Comparison of ENCODE assay signal across 25 cellular contexts in the genomic region with DNA sequence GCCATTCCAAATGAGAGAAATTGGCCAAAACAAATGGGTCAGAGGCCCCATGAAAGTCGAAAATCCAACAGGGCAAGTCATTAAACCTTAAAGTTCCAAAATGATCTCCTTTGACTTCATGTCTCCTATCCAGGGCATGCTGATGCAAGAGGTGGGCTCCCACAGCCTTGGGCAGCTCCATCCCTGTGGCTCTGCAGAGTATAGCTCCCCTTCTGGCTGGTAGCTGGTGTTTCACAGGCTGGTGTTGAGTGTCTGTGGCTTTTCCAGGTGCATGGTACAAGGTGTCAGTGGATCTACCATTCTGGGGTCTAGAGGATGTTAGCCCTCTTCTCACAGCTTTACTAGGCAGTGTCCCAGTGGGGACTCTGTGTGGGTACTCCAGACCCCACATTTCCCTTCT.
DNase-seq lines count a peak whose midpoint lies in the region; ATAC-seq and TF ChIP-seq lines count a peak whose summit lies in the region.
"Had no signal": no experiment of that assay in that cellular context is flagged by ENCODE, and none has a peak within 500 bp of the region (broad histone marks: within the 10 kb centered on the region; RNA-seq: fewer than 3 reads in every experiment).

No MANE protein-coding gene starts in this region.

- H3K27me3 ChIP-seq in BE2C = no peaks in the 10 kb centered on the region
- H3K27me3 ChIP-seq in foreskin keratinocyte = no peaks in the 10 kb centered on the region
- H3K27me3 ChIP-seq: BLaER1 had no signal

- H3K4me3 Mint-ChIP-seq in activated T-cell treated with anti-CD3 and anti-CD28 coated beads, Interleukin-2, amount 50 U/mL, for 72 hours = no peak overlapping the region
- H3K4me3 Mint-ChIP-seq: B cell; CD14-positive monocyte; CD4-positive, alpha-beta memory T cell; CD4-positive, CD25-positive, alpha-beta regulatory T cell; CD8-positive, alpha-beta memory T cell had no signal

- no peak overlapping the region for H3K4me3 ChIP-seq in BE2C (ENCODE audit: low read depth, low read length)
- H3K4me3 ChIP-seq: A549, BLaER1, GM12878 had no signal

- peaks cover 20% of the 10 kb centered on the region for H3K27me3 Mint-ChIP-seq in activated T-cell treated with anti-CD3 and anti-CD28 coated beads, Interleukin-2, amount 50 U/mL, for 72 hours (ENCODE audit: low read depth)
- H3K27me3 Mint-ChIP-seq: B cell; CD4-positive, alpha-beta memory T cell; CD4-positive, CD25-positive, alpha-beta regulatory T cell had no signal

- no peak for DNase-seq in BE2C
- DNase-seq in foreskin keratinocyte = no peak
- peak; percentile 50 for DNase-seq in posterior vena cava (ENCODE audit: low spot score)
- no peak for DNase-seq in amygdala (lab: John Stamatoyannopoulos, UW)
- no peak for DNase-seq in activated T-cell treated with anti-CD3 and anti-CD28 coated beads, Interleukin-2, amount 50 U/mL, for 72 hours
- DNase-seq: AML-193; C1 segment of cervical spinal cord; CD4-positive, alpha-beta memory T cell; CD4-positive, CD25-positive, alpha-beta regulatory T cell; CD8-positive, alpha-beta memory T cell; COR-L47; DMS 273 treated with DMSO at 0.1 percent for 48 hours; DMS153; DMS53; DMS79; DND-41; EL; GDM1 had no signal

- no peaks in the 10 kb centered on the region for H3K9me3 ChIP-seq in BE2C
- H3K9me3 ChIP-seq: A549 had no signal

- no peaks in the 10 kb centered on the region for H3K36me3 ChIP-seq in BE2C
- H3K36me3 ChIP-seq: BLaER1 had no signal

- H3K4me1 ChIP-seq in BE2C (no peaks in the 10 kb centered on the region), foreskin keratinocyte (peaks cover 9% of the 10 kb centered on the region)
- H3K4me1 ChIP-seq: A549, BLaER1 had no signal

- TF ChIP-seq CTCF in BE2C (IDR thresholded peaks at IDR 0.05; ENCODE audit: low read depth, low read length) = 0 out of 2 replicates have a peak, but pooled peaks have one; percentile 5
- peak; percentile 9 for TF ChIP-seq CTCF in foreskin keratinocyte (conservative IDR thresholded peaks at IDR 0.05)

- peaks cover 7 to 12% of the 10 kb centered on the region in 2 donors for H3K9me3 Mint-ChIP-seq in activated T-cell treated with anti-CD3 and anti-CD28 coated beads, Interleukin-2, amount 50 U/mL, for 72 hours

- peaks cover 0 to 2% of the 10 kb centered on the region in 2 donors for H3K36me3 Mint-ChIP-seq in activated T-cell treated with anti-CD3 and anti-CD28 coated beads, Interleukin-2, amount 50 U/mL, for 72 hours (ENCODE audit: insufficient read depth in 2 of 2)
- H3K36me3 Mint-ChIP-seq: CD14-positive monocyte; CD4-positive, alpha-beta memory T cell; CD4-positive, CD25-positive, alpha-beta regulatory T cell; CD8-positive, alpha-beta memory T cell had no signal

- intact Hi-C loops in posterior vena cava (cut with DNase I) = loop anchor here in 1 of 2 donors (5.0 kb wide), 1 partner anchor 740 kb away; no protein-coding TSS in a partner anchor

- no peak overlapping the region for H3K27ac Mint-ChIP-seq in activated T-cell treated with anti-CD3 and anti-CD28 coated beads, Interleukin-2, amount 50 U/mL, for 72 hours
- H3K27ac Mint-ChIP-seq: B cell; CD14-positive monocyte; CD4-positive, alpha-beta memory T cell; CD4-positive, CD25-positive, alpha-beta regulatory T cell; CD8-positive, alpha-beta memory T cell had no signal

- no peaks in the 10 kb centered on the region for H3K4me1 Mint-ChIP-seq in activated T-cell treated with anti-CD3 and anti-CD28 coated beads, Interleukin-2, amount 50 U/mL, for 72 hours (ENCODE audit: low read depth)
- H3K4me1 Mint-ChIP-seq: B cell; CD14-positive monocyte; CD4-positive, alpha-beta memory T cell; CD4-positive, CD25-positive, alpha-beta regulatory T cell; CD8-positive, alpha-beta memory T cell had no signal

- ATAC-seq in foreskin keratinocyte (no peak), GM21717 (IDR thresholded peaks at IDR 0.05; ENCODE audit: unreplicated experiment) (no peak)
- no peak for ATAC-seq in activated T-cell treated with anti-CD3 and anti-CD28 coated beads, Interleukin-2, amount 50 U/mL, for 72 hours (replicated peaks in 1 of 2)
- ATAC-seq: A549, GM12878 had no signal

- H3K27ac ChIP-seq in foreskin keratinocyte = no peak overlapping the region
- H3K27ac ChIP-seq: 22Rv1, A549, BLaER1 had no signal
